In the genomic region with DNA sequence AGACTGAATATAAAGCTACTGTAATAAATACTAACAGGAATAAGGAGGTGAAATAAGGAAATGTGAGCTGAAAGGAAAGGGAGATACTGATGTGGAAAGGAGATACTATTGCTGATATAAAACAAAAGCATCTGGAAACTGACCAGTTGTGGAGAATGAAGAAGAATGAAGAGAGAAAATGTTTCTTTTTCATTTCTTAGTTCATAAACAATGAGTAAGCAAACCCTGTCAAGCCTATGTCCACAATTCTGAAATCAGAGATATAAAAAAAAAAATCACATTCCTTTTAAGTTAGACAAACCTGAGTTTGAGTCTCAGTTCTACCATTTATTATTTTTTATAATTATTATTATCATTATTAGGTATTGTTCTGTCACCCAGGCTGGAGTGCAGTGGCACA, we compare ENCODE assay signal across 1 cellular context.
TF ChIP-seq lines count a peak whose summit lies in the region.

No MANE protein-coding gene starts in this region.

TF ChIP-seq in SK-N-SH treated with all-trans-retinoic acid at 6 μM for 48 hours, 23 proteins besides CTCF, POLR2A, EP300 and RAD21 (continued from another document):
- TF ChIP-seq ZFP3 (CRISPR knock-in tag; IDR thresholded peaks at IDR 0.05) (no peak), ISL1 (CRISPR knock-in tag; IDR thresholded peaks at IDR 0.05) (no peak)
